In genomic region chr14:24355009-24355408, GRCh38 we compare ENCODE assay signal across 1 cellular context.
TF ChIP-seq lines count a peak whose summit lies in the region.

No MANE protein-coding gene starts in this region.

TF ChIP-seq in IMR-90, 13 proteins besides CTCF, POLR2A, EP300 and RAD21 (continued from another document):
- TF ChIP-seq ELK1 (IDR thresholded peaks at IDR 0.05; ENCODE audit: borderline replicate concordance, low read depth, low read length) (no peak), NFE2L2 (IDR thresholded peaks at IDR 0.05; ENCODE audit: low read depth, low read length) (no peak), BHLHE40 (IDR thresholded peaks at IDR 0.05; ENCODE audit: low read depth, low read length) (no peak), FOS (IDR thresholded peaks at IDR 0.05; ENCODE audit: low read depth, low read length) (no peak), MAZ (IDR thresholded peaks at IDR 0.05; ENCODE audit: borderline replicate concordance, low read depth, low read length) (no peak)
TF ChIP-seq in IMR-90: peak in this region for 0.
